19 cellular contexts compared by ENCODE assay signal in genomic region chr1:90989990-90990389, GRCh38. TPM values are rescaled to one million over a fixed set of nuclear protein-coding genes. Genes with fewer than 3 reads are reported as not detected.
DNase-seq lines count a peak whose midpoint lies in the region; ATAC-seq, FAIRE-seq and TF ChIP-seq lines count a peak whose summit lies in the region.
"Had no signal": no experiment of that assay in that cellular context is flagged by ENCODE, and none has a peak within 500 bp of the region (broad histone marks: within the 10 kb centered on the region; RNA-seq: fewer than 3 reads in every experiment).

No MANE protein-coding gene starts in this region.

- no peak overlapping the region for H3K4me2 ChIP-seq in GM12878 (ENCODE audit: control insufficient read depth, insufficient read depth)
- no peak overlapping the region for H3K4me2 ChIP-seq in neural progenitor cell
- H3K4me2 ChIP-seq: KMS-11, smooth muscle cell had no signal

- intact Hi-C loops in GM12878 (cut with micrococcal nuclease; ENCODE audit: unreplicated experiment): no loop called here

- BruUV-seq in GM12878 (replicated peaks; lab: Mats Ljungman, UMichigan): no TSS peak

- no peak for DNase-seq in GM12878 (ENCODE audit: low read depth, low spot score)
- DNase-seq in neural progenitor cell (ENCODE audit: low spot score): no peak
- DNase-seq in iPS-NIHi7 (ENCODE audit: extremely low spot score): no peak
- DNase-seq in dedifferentiated amniotic fluid mesenchymal stem cell (ENCODE audit: extremely low spot score): no peak
- DNase-seq in OCI-M2 (lab: John Stamatoyannopoulos, UW; ENCODE audit: unreplicated experiment): no peak
- DNase-seq: activated CD4-positive, CD25-positive, alpha-beta regulatory T cell treated with anti-CD3 and anti-CD28 coated beads, Interleukin-2, amount 50 U/mL, for 72 hours; activated naive CD4-positive, alpha-beta T cell; AML-193; dermis blood vessel endothelial cell; kidney glomerular epithelial cell; NCI-H1436; stomach had no signal

- H3K36me3 ChIP-seq in GM12878 (ENCODE audit: control insufficient read depth in 2 of 2, insufficient read depth in 2 of 2, low read length in 1 of 2) (peaks cover 2 to 9% of the 10 kb centered on the region in 2 experiments; a peak in 3 of 4 replicates), neural progenitor cell (peaks cover 23% of the 10 kb centered on the region)
- H3K36me3 ChIP-seq: esophagus muscularis mucosa had no signal

- no peaks in the 10 kb centered on the region for H3F3A ChIP-seq in neural progenitor cell (ENCODE audit: low read depth)

- no peak overlapping the region for H2AFZ ChIP-seq in GM12878 (ENCODE audit: control insufficient read depth, low read depth, low read length)
- no peak overlapping the region for H2AFZ ChIP-seq in neural progenitor cell (replicated peaks)

- TF ChIP-seq RAD21 in GM12878 (IDR thresholded peaks at IDR 0.05; ENCODE audit: insufficient read depth, low read depth, low read length): no peak

- H3K27me3 ChIP-seq in GM12878 (replicated peaks in 1 of 2; ENCODE audit: control insufficient read depth in 2 of 2, insufficient read depth in 2 of 2, low read length in 1 of 2) (no peaks in the 10 kb centered on the region), neural progenitor cell (no peaks in the 10 kb centered on the region)
- H3K27me3 ChIP-seq: esophagus muscularis mucosa, stomach had no signal

- CTCF ChIA-PET in GM12878 (lab: Yijun Ruan, JAX): interaction anchor here (1.0 kb wide), 2 partner anchors 15 to 25 kb away, joined by 3 read pairs; no protein-coding TSS in a partner anchor

- peaks cover 93% of the 10 kb centered on the region for H3K79me2 ChIP-seq in GM12878 (ENCODE audit: control insufficient read depth, insufficient read depth, low read length)
- peaks cover 100% of the 10 kb centered on the region for H3K79me2 ChIP-seq in neural progenitor cell (ENCODE audit: low read depth)

- RAD21 ChIA-PET in GM12878 (lab: Charles Lee; ENCODE audit: unreplicated experiment): no interaction called here

- H3K9ac ChIP-seq in GM12878 (ENCODE audit: control insufficient read depth, insufficient read depth, low read length) (no peak overlapping the region), neural progenitor cell (no peak overlapping the region)
- H3K9ac ChIP-seq: KMS-11 had no signal

- H3K27ac ChIP-seq in GM12878 (ENCODE audit: control insufficient read depth, insufficient read depth) (peak overlapping the region; percentile 28; the same call in 1 of the 2 replicates), neural progenitor cell (no peak overlapping the region)
- H3K27ac ChIP-seq: esophagus muscularis mucosa, KMS-11, stomach had no signal

- no peak for TF ChIP-seq POLR2A in GM12878 (IDR thresholded peaks at IDR 0.05; ENCODE audit: low read depth, low read length)

- H3K4me3 Mint-ChIP-seq in neural progenitor cell: no peak overlapping the region
- H3K4me3 Mint-ChIP-seq: T-helper 1 cell treated with Interleukin-12 subunit alpha and Interleukin-12 subunit beta and Interleukin-4 antibody, amounts not matched to agents 30 μg/mL and 1 μg/mL, for 36 hours had no signal

- H3K9me3 ChIP-seq in GM12878 (replicated peaks; ENCODE audit: control insufficient read depth, insufficient read depth, low read length) (peaks cover 33% of the 10 kb centered on the region), neural progenitor cell (ENCODE audit: low read depth) (peaks cover 20% of the 10 kb centered on the region)

- no peak for FAIRE-seq in GM12878 (lab: Jason Lieb, UNC)

- TF ChIP-seq CTCF in GM12878 (IDR thresholded peaks at IDR 0.05 in 2 of 3, conservative IDR thresholded peaks at IDR 0.05 in 1 of 3; ENCODE audit: control insufficient read depth in 2 of 3, extremely low read depth in 1 of 3, insufficient read depth in 1 of 3, low read depth in 3 of 3, low read length in 3 of 3) (no peak), neural progenitor cell (IDR thresholded peaks at IDR 0.05) (no peak)

- POLR2A ChIA-PET in GM12878 (lab: Charles Lee): no interaction called here

- no peaks in the 10 kb centered on the region for H4K20me1 ChIP-seq in GM12878 (ENCODE audit: control insufficient read depth, insufficient read depth)
- peaks cover 10% of the 10 kb centered on the region for H4K20me1 ChIP-seq in neural progenitor cell (ENCODE audit: low read depth)

- in situ Hi-C loops in GM12878 (cut with MboI): no loop called here

- H3K36me3 Mint-ChIP-seq in neural progenitor cell: peaks cover 83% of the 10 kb centered on the region

- H3K4me1 ChIP-seq in GM12878 (ENCODE audit: control insufficient read depth, insufficient read depth, low read length) (peaks cover 8% of the 10 kb centered on the region), neural progenitor cell (no peaks in the 10 kb centered on the region)

- H3K9me3 Mint-ChIP-seq in neural progenitor cell: peaks cover 91% of the 10 kb centered on the region

- peaks cover 2% of the 10 kb centered on the region for H3K27me3 Mint-ChIP-seq in neural progenitor cell (ENCODE audit: insufficient read depth, low read depth)

- ATAC-seq in GM18511 (IDR thresholded peaks at IDR 0.05; ENCODE audit: unreplicated experiment) (peak; percentile 72), GM21423 (IDR thresholded peaks at IDR 0.05; ENCODE audit: unreplicated experiment) (peak; percentile 69), HG03139 (IDR thresholded peaks at IDR 0.05; ENCODE audit: unreplicated experiment) (peak; percentile 62), GM12878 (peak; percentile 77)

- H3K4me1 Mint-ChIP-seq in neural progenitor cell: no peaks in the 10 kb centered on the region

- SMC1A ChIA-PET in GM12878 (lab: Charles Lee; ENCODE audit: uncharacterized antibody, unreplicated experiment): interaction anchor here (1.3 kb wide), 1 partner anchor 30 kb away, joined by 4 read pairs; no protein-coding TSS in a partner anchor

- no peak for TF ChIP-seq EP300 in GM12878 (IDR thresholded peaks at IDR 0.05; ENCODE audit: borderline replicate concordance in 1 of 2, control insufficient read depth in 1 of 2, low read depth in 2 of 2, low read length in 2 of 2)

- H3K4me3 ChIP-seq in GM12878: no peak overlapping the region
- H3K4me3 ChIP-seq in neural progenitor cell: no peak overlapping the region
- H3K4me3 ChIP-seq: esophagus muscularis mucosa, smooth muscle cell, stomach had no signal

- no peak overlapping the region for H3K27ac Mint-ChIP-seq in neural progenitor cell
- H3K27ac Mint-ChIP-seq: T-helper 1 cell treated with Interleukin-12 subunit alpha and Interleukin-12 subunit beta and Interleukin-4 antibody, amounts not matched to agents 30 μg/mL and 1 μg/mL, for 36 hours had no signal

TF ChIP-seq in GM12878, 131 proteins besides CTCF, POLR2A, EP300 and RAD21:
- peak; percentile 88 for TF ChIP-seq SPI1 (IDR thresholded peaks at IDR 0.05; ENCODE audit: borderline replicate concordance, insufficient read depth, low read depth, low read length)
- TF ChIP-seq POLR2AphosphoS5 (IDR thresholded peaks at IDR 0.05; ENCODE audit: low read length): no peak

RNA-seq across cellular contexts. Expression of gene ZNF644, which starts 31.8 kb away (rescaled TPM):
- 372 and 377 TPM in 2 replicates for total RNA-seq in GM12878 (2013; cell fraction: nucleolus; rRNA removed)
- 34.5 and 40.6 TPM in 2 replicates for total RNA-seq in GM12878 (2014; rRNA removed)
- total RNA-seq in GM12878 (2014; rRNA removed; fragmentation: Illumina TruSeq; extraction: Trizol): 55.3 and 61.5 TPM in 2 replicates
- total RNA-seq in GM12878 (2021): 34.5 and 36.0 TPM in 2 replicates
- 6.4 TPM for polyA plus RNA-seq in GM12878 (2011; ENCODE audit: low read depth)
- polyA plus RNA-seq in GM12878 (2011; rRNA removed): 26.7 and 43.1 TPM in 2 replicates
- polyA plus RNA-seq in GM12878 (2011; cell fraction: cytosol; rRNA removed): 7.2 and 8.1 TPM in 2 replicates
- 28.8 and 30.8 TPM in 2 replicates for polyA plus RNA-seq in GM12878 (2011; cell fraction: nucleus; rRNA removed)
- 13.3 and 14.2 TPM in 2 replicates for polyA plus RNA-seq in GM12878 (2012)
- polyA plus RNA-seq in GM12878 (2014; fragmentation: Illumina TruSeq; extraction: Trizol): 24.1 and 33.3 TPM in 2 replicates
- 10 to 100 TPM; 28.1 to 34.4 TPM for polyA plus RNA-seq in GM12878 (2014; fragmentation: Nextera tagmentation; extraction: Ambion mirVana)
- 14.4 and 17.7 TPM in 2 replicates for polyA plus RNA-seq in GM12878 (2014; rRNA removed)
- 10 to 100 TPM; 27.7 to 30.8 TPM for polyA plus RNA-seq in GM12878 (2016; fragmentation: Nextera tagmentation; extraction: Ambion mirVana)
- polyA minus RNA-seq in GM12878 (2011; rRNA and poly(A)+ RNA removed): 67.0 and 86.5 TPM in 2 replicates
- 15.5 and 17.4 TPM in 2 replicates for polyA minus RNA-seq in GM12878 (2011; cell fraction: cytosol; rRNA and poly(A)+ RNA removed)
- 93.1 and 154 TPM in 2 replicates for polyA minus RNA-seq in GM12878 (2011; cell fraction: nucleus; rRNA and poly(A)+ RNA removed)
- 98.1 and 177 TPM in 2 replicates for total RNA-seq in neural progenitor cell (ENCODE audit: low replicate concordance)
